In genomic region chr11:73412308-73412707, GRCh38 we compare ENCODE assay signal across 25 cellular contexts. TPM values are rescaled to one million over a fixed set of nuclear protein-coding genes. Genes with fewer than 3 reads are reported as not detected.
A peak's percentile ranks its signal among the peaks of the same experiment; 100 is the strongest.
DNase-seq lines count a peak whose midpoint lies in the region; ATAC-seq, FAIRE-seq and TF ChIP-seq lines count a peak whose summit lies in the region.
"Had no signal": no experiment of that assay in that cellular context is flagged by ENCODE, and none has a peak within 500 bp of the region (broad histone marks: within the 10 kb centered on the region; RNA-seq: fewer than 3 reads in every experiment).

No MANE protein-coding gene starts in this region.

- H3K4me1 ChIP-seq in endothelial cell of umbilical vein (ENCODE audit: control insufficient read depth, extremely low read depth, insufficient read depth, low read length) (peaks cover 9% of the 10 kb centered on the region), neuronal stem cell (ENCODE audit: control insufficient read depth in 2 of 2, insufficient read depth in 1 of 2, low read depth in 1 of 2, low read length in 2 of 2) (peaks cover 10 to 11% of the 10 kb centered on the region in 2 donors), transverse colon (peaks cover 0 to 18% (median 0%) of the 10 kb centered on the region in 4 donors)

- intact Hi-C loops in endothelial cell of umbilical vein (cut with micrococcal nuclease) (no loop called here), transverse colon (cut with DNase I; ENCODE audit: low total_unique reads) (no loop called here)

- ATAC-seq in HG03139 (IDR thresholded peaks at IDR 0.05; ENCODE audit: unreplicated experiment), result no peak
- ATAC-seq: stimulated activated naive B cell treated with anti-CD40 and anti-IgM and Interleukin-4, amounts not matched to agents 10 μg/mL and 1 μg/mL and 100 μg/mL, for 72 hours; WTC11 had no signal

- no peak overlapping the region for H2BK15ac ChIP-seq in neuronal stem cell (ENCODE audit: low read length)

- H3K18ac ChIP-seq in neuronal stem cell (ENCODE audit: low read length), result no peak overlapping the region

- TF ChIP-seq POLR2A in endothelial cell of umbilical vein (IDR thresholded peaks at IDR 0.05; ENCODE audit: low read depth, low read length) (no peak), transverse colon (IDR thresholded peaks at IDR 0.05) (no peak)

- BruUV-seq in endothelial cell of umbilical vein (replicated peaks; lab: Mats Ljungman, UMichigan), result no TSS peak

- H3K4me2 ChIP-seq in endothelial cell of umbilical vein (ENCODE audit: insufficient read depth, low read length), result peak overlapping the region; percentile 2
- H3K4me2 ChIP-seq in neuronal stem cell (ENCODE audit: insufficient read depth, low read length, poor library complexity, severe bottlenecking), result no peak overlapping the region

- H2AFZ ChIP-seq in endothelial cell of umbilical vein (ENCODE audit: low read depth, low read length), result no peak overlapping the region
- H2AFZ ChIP-seq in neuronal stem cell (ENCODE audit: low read length), result no peak overlapping the region

- no peak overlapping the region for H3K14ac ChIP-seq in neuronal stem cell (ENCODE audit: low read length)

- no peaks in the 10 kb centered on the region for H3K36me3 ChIP-seq in endothelial cell of umbilical vein (ENCODE audit: control insufficient read depth in 2 of 2, extremely low read depth in 1 of 2, insufficient read depth in 2 of 2, low read length in 2 of 2)
- peaks cover 18 to 42% of the 10 kb centered on the region in 2 donors for H3K36me3 ChIP-seq in neuronal stem cell (replicated peaks in 1 of 2; ENCODE audit: control insufficient read depth in 2 of 2, insufficient read depth in 2 of 2, low read length in 2 of 2)
- H3K36me3 ChIP-seq in transverse colon, result no peaks in the 10 kb centered on the region

- dilution Hi-C loops in endothelial cell of umbilical vein (cut with MboI; ENCODE audit: extremely low pct_ligation_motif_present, low sequenced_read_pairs), result no loop called here

- H3K4me3 ChIP-seq in endothelial cell of umbilical vein (replicated peaks in 1 of 3; ENCODE audit: insufficient read depth in 1 of 3, low read depth in 1 of 3, low read length in 3 of 3), result no peak overlapping the region
- H3K4me3 ChIP-seq in neuronal stem cell (ENCODE audit: low read length in 2 of 2), result no peak overlapping the region
- H3K4me3 ChIP-seq in transverse colon, result no peak overlapping the region
- H3K4me3 ChIP-seq: esophagus squamous epithelium, upper lobe of left lung had no signal

- H2BK120ac ChIP-seq in neuronal stem cell (ENCODE audit: low read depth, low read length), result no peak overlapping the region

- DNase-seq in COLO829 (ENCODE audit: low spot score) (peak; percentile 74), SW480 (ENCODE audit: low spot score) (peak; percentile 11), endothelial cell of umbilical vein (ENCODE audit: low read depth, low spot score) (peak; percentile 51), neuronal stem cell (ENCODE audit: low spot score) (no peak), germinal center (ENCODE audit: low spot score) (no peak), transverse colon (no peak)
- no peak for DNase-seq in activated T-cell treated with anti-CD3 and anti-CD28 coated beads, Interleukin-2, amount 50 U/mL, for 48 hours
- DNase-seq: ACHN; activated CD4-positive, alpha-beta memory T cell treated with anti-CD3 and anti-CD28 coated beads, Interleukin-2, amount 10 ng/mL, durations not matched to agents 7 days and 5 days; activated naive CD4-positive, alpha-beta T cell treated with anti-CD3 and anti-CD28 coated beads, Interleukin-2, amount 50 U/mL, for 16 hours; activated T-cell treated with anti-CD3 and anti-CD28 coated beads, Interleukin-2, amount 50 U/mL, for 24 hours; CD4-positive, alpha-beta memory T cell; DND-41; esophagus squamous epithelium; GOT3; islet precursor cell; NCI-H2029; NCI-H446; nephron progenitor cell; stimulated activated CD4-positive, alpha-beta T cell treated with anti-CD3 and anti-CD28 coated beads, Interleukin-12 subunit alpha, Interleukin-12 subunit beta, amount 100 ng/mL, for 4 hours; stimulated activated naive B cell treated with anti-CD40 and anti-IgM and Interleukin-4, amounts not matched to agents 10 μg/mL and 1 μg/mL and 100 μg/mL, for 72 hours; upper lobe of left lung had no signal

- in situ Hi-C loops in transverse colon (cut with MboI; ENCODE audit: low pct_ligation_motif_present in 1 of 4, low pct_unique_long_range_greater_than_20kb in 1 of 4, low sequenced_read_pairs in 3 of 4), result no loop called here

- H3K27ac ChIP-seq in endothelial cell of umbilical vein (ENCODE audit: insufficient read depth, low read depth, low read length), result no peak overlapping the region
- H3K27ac ChIP-seq in neuronal stem cell (replicated peaks; ENCODE audit: low read length), result peak overlapping the region; percentile 15
- H3K27ac ChIP-seq in transverse colon, result no peak overlapping the region
- H3K27ac ChIP-seq: esophagus squamous epithelium, upper lobe of left lung had no signal

- H3K23ac ChIP-seq in neuronal stem cell (ENCODE audit: low read depth, low read length, poor library complexity), result no peak overlapping the region

- H4K20me1 ChIP-seq in endothelial cell of umbilical vein (replicated peaks; ENCODE audit: control insufficient read depth, extremely low read depth, insufficient read depth, low read length), result no peaks in the 10 kb centered on the region

- H3K9me3 ChIP-seq in endothelial cell of umbilical vein (replicated peaks; ENCODE audit: control insufficient read depth, insufficient read depth, low read length) (no peaks in the 10 kb centered on the region), neuronal stem cell (replicated peaks in 1 of 2; ENCODE audit: control insufficient read depth in 2 of 2, insufficient read depth in 1 of 2, low read depth in 1 of 2, low read length in 2 of 2) (no peaks in the 10 kb centered on the region), transverse colon (no peaks in the 10 kb centered on the region)
- H3K9me3 ChIP-seq: esophagus squamous epithelium, upper lobe of left lung had no signal

- H3K9ac ChIP-seq in endothelial cell of umbilical vein (replicated peaks; ENCODE audit: extremely low read depth, insufficient read depth, low read length) (no peak overlapping the region), neuronal stem cell (ENCODE audit: low read depth, low read length, poor library complexity) (no peak overlapping the region)

- no peaks in the 10 kb centered on the region for H3K79me1 ChIP-seq in neuronal stem cell (ENCODE audit: low read depth, low read length)

- no peak overlapping the region for H2AK5ac ChIP-seq in neuronal stem cell (ENCODE audit: low read depth, low read length)

- H2BK5ac ChIP-seq in neuronal stem cell (ENCODE audit: low read length), result no peak overlapping the region

- H4K91ac ChIP-seq in neuronal stem cell (ENCODE audit: low read depth, low read length, poor library complexity), result no peak overlapping the region

- H4K8ac ChIP-seq in neuronal stem cell (ENCODE audit: low read depth, low read length), result no peak overlapping the region

- POLR2A ChIA-PET in endothelial cell of umbilical vein (lab: Charles Lee), result no interaction called here

- TF ChIP-seq EP300 in transverse colon (IDR thresholded peaks at IDR 0.05; ENCODE audit: low read depth), result no peak

- TF ChIP-seq CTCF in endothelial cell of umbilical vein (IDR thresholded peaks at IDR 0.05; ENCODE audit: extremely low read depth in 1 of 2, insufficient read depth in 1 of 2, low read depth in 1 of 2, low read length in 2 of 2), result no peak
- TF ChIP-seq CTCF in transverse colon (IDR thresholded peaks at IDR 0.05), result no peak

- no peaks in the 10 kb centered on the region for H3K79me2 ChIP-seq in endothelial cell of umbilical vein (ENCODE audit: control insufficient read depth, insufficient read depth, low read length)

- no peak overlapping the region for H2BK12ac ChIP-seq in neuronal stem cell (ENCODE audit: low read length)

- WGBS in neuronal stem cell (ENCODE audit: extremely low coverage in 2 of 2, insufficient read length in 2 of 2, insufficient replicate concordance in 1 of 2), 2 donors, result no CpG with 5 or more reads among the region's 3 CpGs
- 86 to 100% methylated on average over 3 of the region's 3 CpGs for WGBS in transverse colon (ENCODE audit: low coverage in 1 of 2), 2 donors

- peak; percentile 91 for FAIRE-seq in endothelial cell of umbilical vein (lab: Jason Lieb, UNC)
- FAIRE-seq: GM18507 had no signal

- H3K4ac ChIP-seq in neuronal stem cell (ENCODE audit: low read length), result no peak overlapping the region

- CTCF ChIA-PET in endothelial cell of umbilical vein (lab: Charles Lee), result interaction anchor here (0.6 to 2.0 kb wide), 3 partner anchors 11 to 249 kb away, joined by 3 to 7 read pairs (median 3); no protein-coding TSS in a partner anchor

- H3K9me1 ChIP-seq in endothelial cell of umbilical vein (replicated peaks; ENCODE audit: control insufficient read depth, extremely low read depth, insufficient read depth, low read length), result no peaks in the 10 kb centered on the region

- H3K27me3 ChIP-seq in endothelial cell of umbilical vein (ENCODE audit: control insufficient read depth in 2 of 2, insufficient read depth in 2 of 2, low read length in 2 of 2), result no peaks in the 10 kb centered on the region
- H3K27me3 ChIP-seq in neuronal stem cell (ENCODE audit: control insufficient read depth in 3 of 3, insufficient read depth in 3 of 3, low read depth in 1 of 3, low read length in 3 of 3), result no peaks in the 10 kb centered on the region
- no peaks in the 10 kb centered on the region for H3K27me3 ChIP-seq in transverse colon
- H3K27me3 ChIP-seq: esophagus squamous epithelium, upper lobe of left lung had no signal

TF ChIP-seq in endothelial cell of umbilical vein, 7 proteins besides CTCF, POLR2A, EP300 and RAD21:
- TF ChIP-seq POLR2AphosphoS5 (IDR thresholded peaks at IDR 0.05; ENCODE audit: insufficient read depth, low read depth, low read length), result no peak
- peak; percentile 65 for TF ChIP-seq JUN (IDR thresholded peaks at IDR 0.05; ENCODE audit: borderline replicate concordance, insufficient read depth, insufficient read length, low read depth)
- TF ChIP-seq GATA2 (IDR thresholded peaks at IDR 0.05; ENCODE audit: insufficient read depth, insufficient read length, low read depth, low read length), result no peak
- TF ChIP-seq FOS (IDR thresholded peaks at IDR 0.05; ENCODE audit: borderline replicate concordance, insufficient read depth, low read length), result peak; percentile 70
TF ChIP-seq in endothelial cell of umbilical vein: peak in this region for 2.

RNA-seq across cellular contexts. Expression of gene RELT, which starts 36.1 kb away (rescaled TPM):
- total RNA-seq in endothelial cell of umbilical vein, result 12.6 and 13.1 TPM in 2 replicates
- 6.7 and 8.2 TPM in 2 replicates for polyA plus RNA-seq in endothelial cell of umbilical vein
- polyA plus RNA-seq in endothelial cell of umbilical vein (2011; cell fraction: cytosol; rRNA removed), result 4.0 and 5.0 TPM in 2 replicates
- 20.8 and 21.9 TPM in 2 replicates for polyA plus RNA-seq in endothelial cell of umbilical vein (2011; cell fraction: nucleus; rRNA removed)
- polyA plus RNA-seq in endothelial cell of umbilical vein (2012), result 6.5 and 8.8 TPM in 2 replicates
- 6.7 and 6.8 TPM in 2 replicates for polyA minus RNA-seq in endothelial cell of umbilical vein
- polyA minus RNA-seq in endothelial cell of umbilical vein (2011; cell fraction: cytosol; rRNA and poly(A)+ RNA removed), result 8.7 TPM
- polyA minus RNA-seq in endothelial cell of umbilical vein (2011; cell fraction: nucleus; rRNA and poly(A)+ RNA removed), result 9.9 and 12.0 TPM in 2 replicates
- polyA plus RNA-seq in neuronal stem cell (2013, experiment 1 of 2), result 6.6 TPM
- polyA plus RNA-seq in neuronal stem cell (2013, experiment 2 of 2), result 6.9 TPM
- total RNA-seq in transverse colon, result 10 to 100 TPM in 1 of 4 donors, 1 to 10 TPM in 3; 2.0 to 10.1 (median 6.1) TPM

Comparison
In these comparisons a context has a peak if more than half of its experiments do, and no peak if none do; other contexts are left out.
1. DNase-seq: peak in COLO829 (single experiment), SW480 (single experiment) and endothelial cell of umbilical vein (single experiment); none in neuronal stem cell (single experiment), germinal center (single experiment), transverse colon (single experiment) and activated T-cell treated with anti-CD3 and anti-CD28 coated beads, Interleukin-2, amount 50 U/mL, for 48 hours (0 of 2).